1 cellular context compared by ENCODE assay signal in the genomic region with DNA sequence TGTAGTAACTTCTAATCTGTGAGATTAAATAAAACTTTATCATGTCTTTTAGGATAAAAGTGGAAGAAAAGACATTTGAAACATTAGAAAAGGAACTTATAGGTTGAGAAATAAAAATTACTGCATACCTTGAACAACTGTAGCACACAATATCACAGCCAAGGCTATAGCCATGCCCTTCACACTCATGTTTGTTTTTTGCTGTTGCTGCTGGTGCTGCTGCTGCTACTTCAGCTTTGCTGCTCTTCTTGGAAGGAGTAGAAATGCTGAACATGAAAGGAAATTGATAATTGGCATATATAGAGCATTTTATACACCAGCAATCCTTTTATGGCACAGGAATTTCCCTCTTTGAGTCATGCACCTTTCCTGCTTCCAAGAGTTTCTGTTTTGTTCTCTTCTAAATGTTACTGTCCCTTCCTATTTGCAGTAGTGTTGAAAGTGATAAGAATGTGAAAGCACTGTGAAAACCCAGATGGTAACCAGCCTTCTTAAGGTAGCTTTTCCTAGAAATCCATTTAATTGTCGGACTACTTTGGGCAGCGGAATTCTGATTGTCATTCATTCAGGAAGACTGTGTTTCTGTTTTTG.
TF ChIP-seq lines count a peak whose summit lies in the region.

Gene CXCL11 (minus strand): TSS at position 272 of the 591 bp plus-strand sequence. CDS start 83 bp downstream, at position 189.

TF ChIP-seq in IMR-90, 13 proteins besides CTCF, POLR2A, EP300 and RAD21:
- TF ChIP-seq NFE2L2 (IDR thresholded peaks at IDR 0.05; ENCODE audit: low read depth, low read length) = no peak
- no peak for TF ChIP-seq RCOR1 (IDR thresholded peaks at IDR 0.05; ENCODE audit: insufficient replicate concordance, low read length)
- no peak for TF ChIP-seq SMC3 (IDR thresholded peaks at IDR 0.05; ENCODE audit: low read depth, low read length)
- no peak for TF ChIP-seq MAZ (IDR thresholded peaks at IDR 0.05; ENCODE audit: borderline replicate concordance, low read depth, low read length)
- TF ChIP-seq CHD1 (IDR thresholded peaks at IDR 0.05; ENCODE audit: low read depth, low read length) = no peak
- no peak for TF ChIP-seq ELK1 (IDR thresholded peaks at IDR 0.05; ENCODE audit: borderline replicate concordance, low read depth, low read length)
- no peak for TF ChIP-seq BHLHE40 (IDR thresholded peaks at IDR 0.05; ENCODE audit: low read depth, low read length)
- no peak for TF ChIP-seq MAFK (IDR thresholded peaks at IDR 0.05; ENCODE audit: low read depth, low read length)
- no peak for TF ChIP-seq USF2 (IDR thresholded peaks at IDR 0.05; ENCODE audit: low read depth, low read length)
